18 cellular contexts compared by ENCODE assay signal in the genomic region with DNA sequence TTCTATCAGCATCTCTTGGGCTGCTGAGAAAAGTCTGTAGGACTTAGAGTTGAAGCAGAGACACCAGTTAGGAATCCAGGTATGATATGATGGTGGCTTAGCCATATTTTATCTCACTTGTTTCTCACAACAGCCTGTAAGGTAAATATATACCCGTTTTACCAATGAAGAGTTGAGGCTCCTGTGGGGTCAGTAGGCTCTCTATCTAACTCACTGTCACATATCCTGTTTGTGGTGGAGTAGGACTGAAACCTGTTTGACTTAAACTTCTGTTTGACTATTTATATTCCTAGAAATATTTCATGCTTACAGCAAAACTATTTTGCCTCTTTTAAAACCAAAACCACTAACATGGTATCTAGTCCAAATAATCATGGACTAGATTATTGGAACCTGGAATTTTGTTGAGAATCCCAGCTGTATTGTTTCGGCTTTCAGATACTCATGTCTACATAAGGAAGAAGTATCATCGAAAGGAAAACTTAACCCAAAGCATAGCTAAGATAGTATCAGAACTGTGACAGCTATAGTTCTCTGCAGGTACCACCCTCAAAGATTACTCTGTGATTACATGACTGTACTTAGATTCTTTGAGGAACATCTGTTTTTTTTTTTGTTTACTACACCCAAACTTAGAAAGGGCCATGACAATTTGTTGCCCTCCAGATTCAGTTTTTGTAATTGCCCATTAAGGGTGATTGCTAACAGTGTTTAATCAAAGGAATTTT.
DNase-seq lines count a peak whose midpoint lies in the region; ATAC-seq and TF ChIP-seq lines count a peak whose summit lies in the region.
"Had no signal": no experiment of that assay in that cellular context is flagged by ENCODE, and none has a peak within 500 bp of the region (broad histone marks: within the 10 kb centered on the region; RNA-seq: fewer than 3 reads in every experiment).

No MANE protein-coding gene starts in this region.

- peaks cover 21% of the 10 kb centered on the region for H3K4me1 Mint-ChIP-seq in activated T-cell treated with anti-CD3 and anti-CD28 coated beads, Interleukin-2, amount 50 U/mL, for 24 hours (ENCODE audit: low read depth)
- H3K4me1 Mint-ChIP-seq in HFFc6 (ENCODE audit: low read depth) (peaks cover 80% of the 10 kb centered on the region), mesothelial cell of epicardium (peaks cover 36% of the 10 kb centered on the region)
- H3K4me1 Mint-ChIP-seq in T-helper 2 cell treated with Interferon-gamma antibody and Interleukin-4, amounts not matched to agents 5 μg/mL and 100 μg/mL, for 36 hours (ENCODE audit: low read depth) = peaks cover 34% of the 10 kb centered on the region
- H3K4me1 Mint-ChIP-seq: IgD-negative memory B cell had no signal

- no peak overlapping the region for H3K4me3 Mint-ChIP-seq in activated T-cell treated with anti-CD3 and anti-CD28 coated beads, Interleukin-2, amount 50 U/mL, for 24 hours
- H3K4me3 Mint-ChIP-seq in HFFc6 (no peak overlapping the region), mesothelial cell of epicardium (no peak overlapping the region)
- H3K4me3 Mint-ChIP-seq in T-helper 2 cell treated with Interferon-gamma antibody and Interleukin-4, amounts not matched to agents 5 μg/mL and 100 μg/mL, for 36 hours = peak overlapping the region; percentile 70
- H3K4me3 Mint-ChIP-seq: IgD-negative memory B cell had no signal

- intact Hi-C loops in upper lobe of right lung (cut with DNase I) = no loop called here

- H3K36me3 ChIP-seq in upper lobe of right lung = no peaks in the 10 kb centered on the region
- H3K36me3 ChIP-seq: SJSA1 had no signal

- no peak for ATAC-seq in upper lobe of right lung

- H3K27ac Mint-ChIP-seq in activated T-cell treated with anti-CD3 and anti-CD28 coated beads, Interleukin-2, amount 50 U/mL, for 24 hours = peak overlapping the region; percentile 67
- peak overlapping the region; percentile 73 for H3K27ac Mint-ChIP-seq in HFFc6
- peak overlapping the region; percentile 84 for H3K27ac Mint-ChIP-seq in T-helper 2 cell treated with Interferon-gamma antibody and Interleukin-4, amounts not matched to agents 5 μg/mL and 100 μg/mL, for 36 hours
- H3K27ac Mint-ChIP-seq in mesothelial cell of epicardium = peak overlapping the region; percentile 64
- H3K27ac Mint-ChIP-seq: IgD-negative memory B cell had no signal

- H3K27me3 ChIP-seq in upper lobe of right lung = no peaks in the 10 kb centered on the region
- H3K27me3 ChIP-seq: SJSA1 had no signal

- H3K36me3 Mint-ChIP-seq in activated T-cell treated with anti-CD3 and anti-CD28 coated beads, Interleukin-2, amount 50 U/mL, for 24 hours (ENCODE audit: low read depth) = no peaks in the 10 kb centered on the region
- H3K36me3 Mint-ChIP-seq in HFFc6 (ENCODE audit: low read depth) (peaks cover 4% of the 10 kb centered on the region; the same call in 1 of the 2 replicates), mesothelial cell of epicardium (no peaks in the 10 kb centered on the region)
- H3K36me3 Mint-ChIP-seq in T-helper 2 cell treated with Interferon-gamma antibody and Interleukin-4, amounts not matched to agents 5 μg/mL and 100 μg/mL, for 36 hours (ENCODE audit: low read depth) = peaks cover 17% of the 10 kb centered on the region
- H3K36me3 Mint-ChIP-seq: IgD-negative memory B cell had no signal

- peaks cover 2% of the 10 kb centered on the region for H3K9me3 Mint-ChIP-seq in activated T-cell treated with anti-CD3 and anti-CD28 coated beads, Interleukin-2, amount 50 U/mL, for 24 hours
- no peaks in the 10 kb centered on the region for H3K9me3 Mint-ChIP-seq in HFFc6
- peaks cover 3% of the 10 kb centered on the region for H3K9me3 Mint-ChIP-seq in T-helper 2 cell treated with Interferon-gamma antibody and Interleukin-4, amounts not matched to agents 5 μg/mL and 100 μg/mL, for 36 hours
- peaks cover 4% of the 10 kb centered on the region for H3K9me3 Mint-ChIP-seq in mesothelial cell of epicardium
- H3K9me3 Mint-ChIP-seq: IgD-negative memory B cell had no signal

- H3K4me3 ChIP-seq in upper lobe of right lung = no peak overlapping the region
- H3K4me3 ChIP-seq: SJSA1 had no signal

- H3K4me1 ChIP-seq in upper lobe of right lung = no peaks in the 10 kb centered on the region

- no peak for DNase-seq in activated T-cell treated with anti-CD3 and anti-CD28 coated beads, Interleukin-2, amount 50 U/mL, for 24 hours
- DNase-seq in activated T-cell treated with anti-CD3 and anti-CD28 coated beads for 4 hours (no peak), HFFc6 (no peak), mesothelial cell of epicardium (ENCODE audit: low spot score in 2 of 2, unreplicated experiment in 2 of 2) (no peak), SIG-M5 treated with dmso at 0.1 percent for 504 hours (lab: John Stamatoyannopoulos, UW; ENCODE audit: unreplicated experiment) (no peak), iPS-NIHi7 (ENCODE audit: extremely low spot score) (no peak), upper lobe of right lung (no peak)
- no peak for DNase-seq in T-helper 2 cell treated with Interferon-gamma antibody and Interleukin-4, amounts not matched to agents 5 μg/mL and 100 μg/mL, for 36 hours (ENCODE audit: low spot score)
- DNase-seq: C1 segment of cervical spinal cord, GF-D8, H7, NCI-H1417, NCI-H187 treated with DMSO at 0.1 percent for 48 hours, NCI-H748 treated with DMSO at 0.1 percent for 48 hours, PC-3 had no signal

- no peaks in the 10 kb centered on the region for H3K9me3 ChIP-seq in upper lobe of right lung
- H3K9me3 ChIP-seq: SJSA1 had no signal

- no peak overlapping the region for H3K27ac ChIP-seq in upper lobe of right lung
- H3K27ac ChIP-seq: RWPE1, SJSA1 had no signal

- no peaks in the 10 kb centered on the region for H3K27me3 Mint-ChIP-seq in activated T-cell treated with anti-CD3 and anti-CD28 coated beads, Interleukin-2, amount 50 U/mL, for 24 hours
- H3K27me3 Mint-ChIP-seq in HFFc6 (ENCODE audit: insufficient read depth) (no peaks in the 10 kb centered on the region), mesothelial cell of epicardium (ENCODE audit: low read depth) (no peaks in the 10 kb centered on the region)
- no peaks in the 10 kb centered on the region for H3K27me3 Mint-ChIP-seq in T-helper 2 cell treated with Interferon-gamma antibody and Interleukin-4, amounts not matched to agents 5 μg/mL and 100 μg/mL, for 36 hours (ENCODE audit: low read depth)
- H3K27me3 Mint-ChIP-seq: IgD-negative memory B cell had no signal

- TF ChIP-seq CTCF in HFFc6 (IDR thresholded peaks at IDR 0.05) (no peak), mesothelial cell of epicardium (IDR thresholded peaks at IDR 0.05; ENCODE audit: unreplicated experiment) (no peak), upper lobe of right lung (IDR thresholded peaks at IDR 0.05) (no peak)
